Comparison of ENCODE assay signal across 17 cellular contexts in genomic region chr18:63168287-63168686, GRCh38.
A peak's percentile ranks its signal among the peaks of the same experiment; 100 is the strongest.
DNase-seq lines count a peak whose midpoint lies in the region; ATAC-seq lines count a peak whose summit lies in the region.
"Had no signal": no experiment of that assay in that cellular context is flagged by ENCODE, and none has a peak within 500 bp of the region (broad histone marks: within the 10 kb centered on the region; RNA-seq: fewer than 3 reads in every experiment).

No MANE protein-coding gene starts in this region.

- peaks cover 21% of the 10 kb centered on the region for H3K36me3 Mint-ChIP-seq in activated naive CD4-positive, alpha-beta T cell treated with anti-CD3 and anti-CD28 coated beads, Interleukin-2, amount 50 U/mL, for 24 hours
- H3K36me3 Mint-ChIP-seq in IgD-negative memory B cell (peaks cover 15% of the 10 kb centered on the region), memory B cell (peaks cover 33% of the 10 kb centered on the region)
- H3K36me3 Mint-ChIP-seq in stimulated activated memory B cell treated with anti-CD40 and anti-IgM and Interleukin-4, amounts not matched to agents 10 μg/mL and 1 μg/mL and 100 μg/mL, for 72 hours: peaks cover 53% of the 10 kb centered on the region

- H3K27ac Mint-ChIP-seq in activated naive CD4-positive, alpha-beta T cell treated with anti-CD3 and anti-CD28 coated beads, Interleukin-2, amount 50 U/mL, for 24 hours: peak overlapping the region; percentile 67
- H3K27ac Mint-ChIP-seq in IgD-negative memory B cell (peak overlapping the region in 2 of 3 donors; percentile 24 to 39), memory B cell (peak overlapping the region; percentile 87)
- peak overlapping the region; percentile 69 for H3K27ac Mint-ChIP-seq in stimulated activated memory B cell treated with anti-CD40 and anti-IgM and Interleukin-4, amounts not matched to agents 10 μg/mL and 1 μg/mL and 100 μg/mL, for 72 hours

- ATAC-seq in memory B cell (ENCODE audit: low read depth) (no peak), HG03469 (IDR thresholded peaks at IDR 0.05; ENCODE audit: unreplicated experiment) (no peak)
- ATAC-seq in stimulated activated memory B cell treated with anti-CD40 and anti-IgM and Interleukin-4, amounts not matched to agents 10 μg/mL and 1 μg/mL and 100 μg/mL, for 72 hours: no peak
- ATAC-seq: HepG2, PC-3 had no signal

- H3K9me3 Mint-ChIP-seq in activated naive CD4-positive, alpha-beta T cell treated with anti-CD3 and anti-CD28 coated beads, Interleukin-2, amount 50 U/mL, for 24 hours: no peaks in the 10 kb centered on the region
- no peaks in the 10 kb centered on the region for H3K9me3 Mint-ChIP-seq in IgD-negative memory B cell
- no peaks in the 10 kb centered on the region for H3K9me3 Mint-ChIP-seq in memory B cell
- no peaks in the 10 kb centered on the region for H3K9me3 Mint-ChIP-seq in stimulated activated memory B cell treated with anti-CD40 and anti-IgM and Interleukin-4, amounts not matched to agents 10 μg/mL and 1 μg/mL and 100 μg/mL, for 72 hours

- no peak overlapping the region for H3K4me3 Mint-ChIP-seq in activated naive CD4-positive, alpha-beta T cell treated with anti-CD3 and anti-CD28 coated beads, Interleukin-2, amount 50 U/mL, for 24 hours
- H3K4me3 Mint-ChIP-seq in IgD-negative memory B cell: no peak overlapping the region
- H3K4me3 Mint-ChIP-seq in memory B cell: no peak overlapping the region
- no peak overlapping the region for H3K4me3 Mint-ChIP-seq in stimulated activated memory B cell treated with anti-CD40 and anti-IgM and Interleukin-4, amounts not matched to agents 10 μg/mL and 1 μg/mL and 100 μg/mL, for 72 hours

- H3K27me3 Mint-ChIP-seq in activated naive CD4-positive, alpha-beta T cell treated with anti-CD3 and anti-CD28 coated beads, Interleukin-2, amount 50 U/mL, for 24 hours: no peaks in the 10 kb centered on the region
- H3K27me3 Mint-ChIP-seq in IgD-negative memory B cell (no peaks in the 10 kb centered on the region), memory B cell (no peaks in the 10 kb centered on the region)
- no peaks in the 10 kb centered on the region for H3K27me3 Mint-ChIP-seq in stimulated activated memory B cell treated with anti-CD40 and anti-IgM and Interleukin-4, amounts not matched to agents 10 μg/mL and 1 μg/mL and 100 μg/mL, for 72 hours

- DNase-seq in activated naive CD4-positive, alpha-beta T cell (lab: John Stamatoyannopoulos, UW): no peak
- DNase-seq in memory B cell (ENCODE audit: low spot score in 2 of 2): no peak
- no peak for DNase-seq in DMS 273 treated with DMSO at 0.1 percent for 48 hours (lab: John Stamatoyannopoulos, UW)
- DNase-seq in activated CD4-positive, alpha-beta T cell treated with anti-CD3 and anti-CD28 coated beads, Interleukin-2, amount 50 U/mL, for 1 hour: no peak
- DNase-seq: COR-L47, DMS153, NCI-H1436 treated with DMSO at 0.1 percent for 48 hours, NCI-H2029 treated with DMSO at 0.1 percent for 48 hours, NCI-H2171 treated with DMSO at 0.1 percent for 48 hours, NCI-H510A, NCI-H82, PC-3 had no signal

- H3K4me1 Mint-ChIP-seq in activated naive CD4-positive, alpha-beta T cell treated with anti-CD3 and anti-CD28 coated beads, Interleukin-2, amount 50 U/mL, for 24 hours: peaks cover 82% of the 10 kb centered on the region
- H3K4me1 Mint-ChIP-seq in IgD-negative memory B cell: peaks cover 24 to 48% (median 41%) of the 10 kb centered on the region in 3 donors
- H3K4me1 Mint-ChIP-seq in memory B cell: peaks cover 46% of the 10 kb centered on the region
- H3K4me1 Mint-ChIP-seq in stimulated activated memory B cell treated with anti-CD40 and anti-IgM and Interleukin-4, amounts not matched to agents 10 μg/mL and 1 μg/mL and 100 μg/mL, for 72 hours: peaks cover 57% of the 10 kb centered on the region

Comparison
In these comparisons a context has a peak if more than half of its experiments do, and no peak if none do; other contexts are left out.
1. H3K27ac Mint-ChIP-seq: peak in every context shown above with its lines; median percentile 87 in memory B cell; 69 in stimulated activated memory B cell treated with anti-CD40 and anti-IgM and Interleukin-4, amounts not matched to agents 10 μg/mL and 1 μg/mL and 100 μg/mL, for 72 hours; 67 in activated naive CD4-positive, alpha-beta T cell treated with anti-CD3 and anti-CD28 coated beads, Interleukin-2, amount 50 U/mL, for 24 hours; 32 in IgD-negative memory B cell.